In genomic region chr5:75891020-75891419, GRCh38 we compare ENCODE assay signal across 24 cellular contexts.
"Had no signal": no experiment of that assay in that cellular context is flagged by ENCODE, and none has a peak within 500 bp of the region (broad histone marks: within the 10 kb centered on the region; RNA-seq: fewer than 3 reads in every experiment).

No MANE protein-coding gene starts in this region.

- H3K36me3 ChIP-seq: neural progenitor cell, ovary, right lobe of liver, sigmoid colon, stomach, thoracic aorta, thyroid gland, tibial nerve, upper lobe of left lung, vagina had no signal

- H3K4me3 ChIP-seq: neural progenitor cell, ovary, psoas muscle, right lobe of liver, sigmoid colon, stomach, thoracic aorta, thyroid gland, tibial nerve, upper lobe of left lung, vagina had no signal

- FAIRE-seq: small intestine, urothelium cell line had no signal

- H3K27me3 ChIP-seq: neural progenitor cell, ovary, right lobe of liver, sigmoid colon, stomach, thyroid gland, tibial nerve, upper lobe of left lung, vagina had no signal

- H3K9me3 ChIP-seq: ovary, right lobe of liver, sigmoid colon, thoracic aorta, thyroid gland, upper lobe of left lung, vagina had no signal

- H3K27ac ChIP-seq: neural progenitor cell, ovary, parathyroid adenoma, psoas muscle, right lobe of liver, sigmoid colon, stomach, thoracic aorta, thyroid gland, tibial nerve, upper lobe of left lung, vagina had no signal

- DNase-seq: occipital lobe; ovary; posterior cingulate gyrus; psoas muscle; right cardiac atrium; right lobe of liver; sigmoid colon; small intestine; stimulated activated CD4-positive, alpha-beta T cell treated with anti-CD3 and anti-CD28 coated beads, Interleukin-15, amount 100 ng/mL, for 24 hours; stimulated activated CD4-positive, alpha-beta T cell treated with anti-CD3 and anti-CD28 coated beads, Interleukin-2, amount 100 ng/mL, for 24 hours; stimulated activated CD4-positive, alpha-beta T cell treated with anti-CD3 and anti-CD28 coated beads, Interleukin-2, amount 100 ng/mL, for 48 hours; stimulated activated CD4-positive, alpha-beta T cell treated with anti-CD3 and anti-CD28 coated beads, Interleukin-4, amount 100 ng/mL, for 24 hours; stimulated activated naive B cell treated with anti-CD40 and anti-IgM and Interleukin-4, amounts not matched to agents 10 μg/mL and 1 μg/mL and 100 μg/mL, for 72 hours; stimulated activated naive CD4-positive, alpha-beta T cell treated with Interleukin-2 at 50 U/mL for 16 hours; stomach; thyroid gland; trophoblast cell; upper lobe of left lung had no signal

- H3K4me1 ChIP-seq: neural progenitor cell, parathyroid adenoma, psoas muscle, right lobe of liver, sigmoid colon, stomach, thyroid gland, tibial nerve, upper lobe of left lung, vagina had no signal
